ENCODE assay signal across 1 cellular context in genomic region chr20:25622049-25622448, GRCh38.
TF ChIP-seq lines count a peak whose summit lies in the region.

No MANE protein-coding gene starts in this region.

TF ChIP-seq in GM12878, 131 proteins besides CTCF, POLR2A, EP300 and RAD21:
- TF ChIP-seq ZBTB4 (CRISPR knock-in tag; IDR thresholded peaks at IDR 0.05) (no peak), CBFB (IDR thresholded peaks at IDR 0.05; ENCODE audit: low read depth) (no peak), SMARCA5 (IDR thresholded peaks at IDR 0.05) (no peak), DPF2 (IDR thresholded peaks at IDR 0.05) (no peak)
